In the genomic region with DNA sequence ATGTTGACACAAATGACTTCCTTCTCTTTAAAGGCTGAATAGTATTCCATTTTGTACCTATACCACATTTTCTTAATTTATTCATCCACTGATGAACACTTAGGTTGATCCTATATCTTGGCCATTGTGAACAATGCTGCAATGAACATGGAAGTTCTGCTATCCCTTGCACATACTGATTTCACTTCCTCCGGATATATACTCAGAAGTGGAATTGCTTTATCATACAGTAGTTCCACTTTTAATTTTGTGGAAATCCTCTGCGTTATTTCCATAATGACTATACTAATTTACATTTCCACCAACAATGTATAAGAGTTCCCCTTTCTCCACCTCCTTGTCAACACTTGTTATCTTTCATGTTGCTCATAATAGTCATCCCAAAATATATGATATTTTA, we compare ENCODE assay signal across 18 cellular contexts.
"Had no signal": no experiment of that assay in that cellular context is flagged by ENCODE, and none has a peak within 500 bp of the region (broad histone marks: within the 10 kb centered on the region; RNA-seq: fewer than 3 reads in every experiment).

No MANE protein-coding gene starts in this region.

- H3K27ac ChIP-seq: foreskin keratinocyte, left ventricle myocardium inferior, tibial artery had no signal

- H3K4me1 ChIP-seq: foreskin keratinocyte, left ventricle myocardium inferior, spleen, tibial artery had no signal

- H3K27ac Mint-ChIP-seq: endodermal cell; naive B cell; nephron progenitor cell; stimulated activated memory B cell treated with anti-CD40 and anti-IgM and Interleukin-4, amounts not matched to agents 10 μg/mL and 1 μg/mL and 100 μg/mL, for 72 hours; stimulated activated naive CD8-positive, alpha-beta T cell treated with anti-CD3 and anti-CD28 coated beads, Interleukin-15, Interleukin-2, amounts not matched to agents 100 ng/mL and 50 ng/mL, for 24 hours had no signal

- H3K4me3 ChIP-seq: left ventricle myocardium inferior, spleen, tibial artery had no signal

- H3K36me3 ChIP-seq: left ventricle myocardium inferior, spleen, tibial artery had no signal

- H3K27me3 ChIP-seq: foreskin keratinocyte, spleen, tibial artery had no signal

- ATAC-seq: foreskin keratinocyte; sciatic nerve; stimulated activated memory B cell treated with anti-CD40 and anti-IgM and Interleukin-4, amounts not matched to agents 10 μg/mL and 1 μg/mL and 100 μg/mL, for 72 hours had no signal

- H3K4me3 Mint-ChIP-seq: endodermal cell; immature natural killer cell; naive B cell; nephron progenitor cell; stimulated activated memory B cell treated with anti-CD40 and anti-IgM and Interleukin-4, amounts not matched to agents 10 μg/mL and 1 μg/mL and 100 μg/mL, for 72 hours; stimulated activated naive CD8-positive, alpha-beta T cell treated with anti-CD3 and anti-CD28 coated beads, Interleukin-15, Interleukin-2, amounts not matched to agents 100 ng/mL and 50 ng/mL, for 24 hours had no signal

- H3K36me3 Mint-ChIP-seq: stimulated activated memory B cell treated with anti-CD40 and anti-IgM and Interleukin-4, amounts not matched to agents 10 μg/mL and 1 μg/mL and 100 μg/mL, for 72 hours had no signal

- DNase-seq: dermis blood vessel endothelial cell; effector CD4-positive, alpha-beta T cell; endodermal cell; erythroblast; foreskin keratinocyte; immature natural killer cell; left ventricle myocardium inferior; mesendoderm; naive B cell; nephron progenitor cell; spleen; stimulated activated CD4-positive, alpha-beta T cell treated with anti-CD3 and anti-CD28 coated beads, Interleukin-15, amount 100 ng/mL, for 24 hours; stimulated activated CD4-positive, alpha-beta T cell treated with anti-CD3 and anti-CD28 coated beads, Interleukin-1b, Interleukin-23, amount 100 ng/mL, for 48 hours; stimulated activated CD4-positive, alpha-beta T cell treated with anti-CD3 and anti-CD28 coated beads, Interleukin-4, amount 100 ng/mL, for 24 hours; tibial artery had no signal

- H3K27me3 Mint-ChIP-seq: naive B cell; stimulated activated memory B cell treated with anti-CD40 and anti-IgM and Interleukin-4, amounts not matched to agents 10 μg/mL and 1 μg/mL and 100 μg/mL, for 72 hours; stimulated activated naive CD8-positive, alpha-beta T cell treated with anti-CD3 and anti-CD28 coated beads, Interleukin-15, Interleukin-2, amounts not matched to agents 100 ng/mL and 50 ng/mL, for 24 hours had no signal

- H3K4me1 Mint-ChIP-seq: endodermal cell; immature natural killer cell; naive B cell; nephron progenitor cell; stimulated activated memory B cell treated with anti-CD40 and anti-IgM and Interleukin-4, amounts not matched to agents 10 μg/mL and 1 μg/mL and 100 μg/mL, for 72 hours had no signal
